ENCODE assay signal across 1 cellular context in the genomic region with DNA sequence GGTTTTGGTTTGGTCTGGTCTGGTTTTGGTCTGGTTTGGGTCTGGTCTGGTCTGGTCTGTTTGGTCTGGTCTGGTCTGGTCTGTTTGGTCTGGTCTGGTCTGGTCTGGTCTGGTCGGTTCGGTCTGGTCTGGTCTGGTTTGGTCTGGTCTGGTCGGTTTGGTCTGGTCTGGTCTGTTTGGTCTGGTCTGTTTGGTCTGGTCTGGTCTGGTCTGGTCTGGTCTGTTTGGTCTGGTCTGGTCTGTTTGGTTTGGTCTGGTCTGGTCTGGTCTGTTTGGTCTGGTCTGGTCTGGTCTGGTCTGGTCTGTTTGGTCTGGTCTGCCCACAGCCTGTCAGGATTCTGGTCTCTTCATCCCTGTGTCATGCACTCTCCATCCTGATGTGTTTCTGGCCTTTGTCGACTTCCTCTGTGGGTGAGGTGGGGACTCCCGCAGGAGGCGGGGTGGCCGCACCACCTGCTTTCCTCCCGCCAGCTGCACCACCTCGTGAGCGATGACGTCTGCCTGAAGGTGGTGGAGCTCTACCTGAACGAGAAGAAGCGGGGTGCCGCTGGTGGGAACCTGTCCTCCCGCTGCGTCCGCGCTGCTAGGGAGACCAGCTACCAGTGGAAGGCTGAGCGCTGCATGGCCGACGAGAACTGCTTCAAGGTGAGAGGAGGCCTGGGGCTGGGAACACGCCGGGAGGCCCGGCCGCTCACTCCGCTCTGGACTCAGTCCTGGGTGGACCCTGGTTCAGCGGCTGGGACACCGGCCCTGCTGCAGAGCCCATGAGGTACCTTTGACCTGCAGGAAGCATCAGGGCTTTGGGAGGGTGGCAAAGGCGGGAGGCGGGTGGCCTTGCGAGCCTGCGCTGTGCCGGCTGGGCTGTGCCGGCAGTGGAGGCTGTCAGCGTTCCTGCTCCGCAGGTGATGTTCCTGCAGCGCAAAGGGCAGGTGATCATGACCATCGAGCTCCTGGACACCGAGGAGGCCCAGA.
TF ChIP-seq lines count a peak whose summit lies in the region.

No MANE protein-coding gene starts in this region.

TF ChIP-seq in GM23338, 12 proteins besides CTCF, POLR2A, EP300 and RAD21 (continued from another document):
- TF ChIP-seq, protein P1, sequence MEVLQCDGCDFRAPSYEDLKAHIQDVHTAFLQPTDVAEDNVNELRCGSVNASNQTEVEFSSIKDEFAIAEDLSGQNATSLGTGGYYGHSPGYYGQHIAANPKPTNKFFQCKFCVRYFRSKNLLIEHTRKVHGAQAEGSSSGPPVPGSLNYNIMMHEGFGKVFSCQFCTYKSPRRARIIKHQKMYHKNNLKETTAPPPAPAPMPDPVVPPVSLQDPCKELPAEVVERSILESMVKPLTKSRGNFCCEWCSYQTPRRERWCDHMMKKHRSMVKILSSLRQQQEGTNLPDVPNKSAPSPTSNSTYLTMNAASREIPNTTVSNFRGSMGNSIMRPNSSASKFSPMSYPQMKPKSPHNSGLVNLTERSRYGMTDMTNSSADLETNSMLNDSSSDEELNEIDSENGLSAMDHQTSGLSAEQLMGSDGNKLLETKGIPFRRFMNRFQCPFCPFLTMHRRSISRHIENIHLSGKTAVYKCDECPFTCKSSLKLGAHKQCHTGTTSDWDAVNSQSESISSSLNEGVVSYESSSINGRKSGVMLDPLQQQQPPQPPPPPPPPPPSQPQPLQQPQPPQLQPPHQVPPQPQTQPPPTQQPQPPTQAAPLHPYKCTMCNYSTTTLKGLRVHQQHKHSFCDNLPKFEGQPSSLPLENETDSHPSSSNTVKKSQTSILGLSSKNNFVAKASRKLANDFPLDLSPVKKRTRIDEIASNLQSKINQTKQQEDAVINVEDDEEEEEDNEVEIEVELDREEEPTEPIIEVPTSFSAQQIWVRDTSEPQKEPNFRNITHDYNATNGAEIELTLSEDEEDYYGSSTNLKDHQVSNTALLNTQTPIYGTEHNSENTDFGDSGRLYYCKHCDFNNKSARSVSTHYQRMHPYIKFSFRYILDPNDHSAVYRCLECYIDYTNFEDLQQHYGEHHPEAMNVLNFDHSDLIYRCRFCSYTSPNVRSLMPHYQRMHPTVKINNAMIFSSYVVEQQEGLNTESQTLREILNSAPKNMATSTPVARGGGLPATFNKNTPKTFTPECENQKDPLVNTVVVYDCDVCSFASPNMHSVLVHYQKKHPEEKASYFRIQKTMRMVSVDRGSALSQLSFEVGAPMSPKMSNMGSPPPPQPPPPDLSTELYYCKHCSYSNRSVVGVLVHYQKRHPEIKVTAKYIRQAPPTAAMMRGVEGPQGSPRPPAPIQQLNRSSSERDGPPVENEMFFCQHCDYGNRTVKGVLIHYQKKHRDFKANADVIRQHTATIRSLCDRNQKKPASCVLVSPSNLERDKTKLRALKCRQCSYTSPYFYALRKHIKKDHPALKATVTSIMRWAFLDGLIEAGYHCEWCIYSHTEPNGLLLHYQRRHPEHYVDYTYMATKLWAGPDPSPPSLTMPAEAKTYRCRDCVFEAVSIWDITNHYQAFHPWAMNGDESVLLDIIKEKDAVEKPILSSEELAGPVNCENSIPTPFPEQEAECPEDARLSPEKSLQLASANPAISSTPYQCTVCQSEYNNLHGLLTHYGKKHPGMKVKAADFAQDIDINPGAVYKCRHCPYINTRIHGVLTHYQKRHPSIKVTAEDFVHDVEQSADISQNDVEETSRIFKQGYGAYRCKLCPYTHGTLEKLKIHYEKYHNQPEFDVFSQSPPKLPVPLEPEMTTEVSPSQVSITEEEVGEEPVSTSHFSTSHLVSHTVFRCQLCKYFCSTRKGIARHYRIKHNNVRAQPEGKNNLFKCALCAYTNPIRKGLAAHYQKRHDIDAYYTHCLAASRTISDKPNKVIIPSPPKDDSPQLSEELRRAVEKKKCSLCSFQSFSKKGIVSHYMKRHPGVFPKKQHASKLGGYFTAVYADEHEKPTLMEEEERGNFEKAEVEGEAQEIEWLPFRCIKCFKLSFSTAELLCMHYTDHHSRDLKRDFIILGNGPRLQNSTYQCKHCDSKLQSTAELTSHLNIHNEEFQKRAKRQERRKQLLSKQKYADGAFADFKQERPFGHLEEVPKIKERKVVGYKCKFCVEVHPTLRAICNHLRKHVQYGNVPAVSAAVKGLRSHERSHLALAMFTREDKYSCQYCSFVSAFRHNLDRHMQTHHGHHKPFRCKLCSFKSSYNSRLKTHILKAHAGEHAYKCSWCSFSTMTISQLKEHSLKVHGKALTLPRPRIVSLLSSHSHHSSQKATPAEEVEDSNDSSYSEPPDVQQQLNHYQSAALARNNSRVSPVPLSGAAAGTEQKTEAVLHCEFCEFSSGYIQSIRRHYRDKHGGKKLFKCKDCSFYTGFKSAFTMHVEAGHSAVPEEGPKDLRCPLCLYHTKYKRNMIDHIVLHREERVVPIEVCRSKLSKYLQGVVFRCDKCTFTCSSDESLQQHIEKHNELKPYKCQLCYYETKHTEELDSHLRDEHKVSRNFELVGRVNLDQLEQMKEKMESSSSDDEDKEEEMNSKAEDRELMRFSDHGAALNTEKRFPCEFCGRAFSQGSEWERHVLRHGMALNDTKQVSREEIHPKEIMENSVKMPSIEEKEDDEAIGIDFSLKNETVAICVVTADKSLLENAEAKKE (CRISPR knock-in tag; IDR thresholded peaks at IDR 0.05): no peak
- TF ChIP-seq JUNB (IDR thresholded peaks at IDR 0.05; ENCODE audit: unreplicated experiment) (no peak), EZH2 (IDR thresholded peaks at IDR 0.05; ENCODE audit: low read depth, unreplicated experiment) (no peak), ZNF114 (CRISPR knock-in tag; IDR thresholded peaks at IDR 0.05) (no peak), EZH2phosphoT487 (IDR thresholded peaks at IDR 0.05; ENCODE audit: unreplicated experiment) (no peak), CREB1 (CRISPR knock-in tag; IDR thresholded peaks at IDR 0.05; ENCODE audit: low read depth) (no peak), STAT1 (IDR thresholded peaks at IDR 0.05; ENCODE audit: unreplicated experiment) (no peak), NANOG (IDR thresholded peaks at IDR 0.05; ENCODE audit: borderline replicate concordance) (no peak), ZNF331 (CRISPR knock-in tag; IDR thresholded peaks at IDR 0.05; ENCODE audit: low read depth) (no peak), POLR2AphosphoS5 (IDR thresholded peaks at IDR 0.05; ENCODE audit: low read depth) (no peak)
- TF ChIP-seq, protein P2, sequence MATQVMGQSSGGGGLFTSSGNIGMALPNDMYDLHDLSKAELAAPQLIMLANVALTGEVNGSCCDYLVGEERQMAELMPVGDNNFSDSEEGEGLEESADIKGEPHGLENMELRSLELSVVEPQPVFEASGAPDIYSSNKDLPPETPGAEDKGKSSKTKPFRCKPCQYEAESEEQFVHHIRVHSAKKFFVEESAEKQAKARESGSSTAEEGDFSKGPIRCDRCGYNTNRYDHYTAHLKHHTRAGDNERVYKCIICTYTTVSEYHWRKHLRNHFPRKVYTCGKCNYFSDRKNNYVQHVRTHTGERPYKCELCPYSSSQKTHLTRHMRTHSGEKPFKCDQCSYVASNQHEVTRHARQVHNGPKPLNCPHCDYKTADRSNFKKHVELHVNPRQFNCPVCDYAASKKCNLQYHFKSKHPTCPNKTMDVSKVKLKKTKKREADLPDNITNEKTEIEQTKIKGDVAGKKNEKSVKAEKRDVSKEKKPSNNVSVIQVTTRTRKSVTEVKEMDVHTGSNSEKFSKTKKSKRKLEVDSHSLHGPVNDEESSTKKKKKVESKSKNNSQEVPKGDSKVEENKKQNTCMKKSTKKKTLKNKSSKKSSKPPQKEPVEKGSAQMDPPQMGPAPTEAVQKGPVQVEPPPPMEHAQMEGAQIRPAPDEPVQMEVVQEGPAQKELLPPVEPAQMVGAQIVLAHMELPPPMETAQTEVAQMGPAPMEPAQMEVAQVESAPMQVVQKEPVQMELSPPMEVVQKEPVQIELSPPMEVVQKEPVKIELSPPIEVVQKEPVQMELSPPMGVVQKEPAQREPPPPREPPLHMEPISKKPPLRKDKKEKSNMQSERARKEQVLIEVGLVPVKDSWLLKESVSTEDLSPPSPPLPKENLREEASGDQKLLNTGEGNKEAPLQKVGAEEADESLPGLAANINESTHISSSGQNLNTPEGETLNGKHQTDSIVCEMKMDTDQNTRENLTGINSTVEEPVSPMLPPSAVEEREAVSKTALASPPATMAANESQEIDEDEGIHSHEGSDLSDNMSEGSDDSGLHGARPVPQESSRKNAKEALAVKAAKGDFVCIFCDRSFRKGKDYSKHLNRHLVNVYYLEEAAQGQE (IDR thresholded peaks at IDR 0.05; ENCODE audit: unreplicated experiment): no peak
